ENCODE assay signal across 8 cellular contexts in the genomic region with DNA sequence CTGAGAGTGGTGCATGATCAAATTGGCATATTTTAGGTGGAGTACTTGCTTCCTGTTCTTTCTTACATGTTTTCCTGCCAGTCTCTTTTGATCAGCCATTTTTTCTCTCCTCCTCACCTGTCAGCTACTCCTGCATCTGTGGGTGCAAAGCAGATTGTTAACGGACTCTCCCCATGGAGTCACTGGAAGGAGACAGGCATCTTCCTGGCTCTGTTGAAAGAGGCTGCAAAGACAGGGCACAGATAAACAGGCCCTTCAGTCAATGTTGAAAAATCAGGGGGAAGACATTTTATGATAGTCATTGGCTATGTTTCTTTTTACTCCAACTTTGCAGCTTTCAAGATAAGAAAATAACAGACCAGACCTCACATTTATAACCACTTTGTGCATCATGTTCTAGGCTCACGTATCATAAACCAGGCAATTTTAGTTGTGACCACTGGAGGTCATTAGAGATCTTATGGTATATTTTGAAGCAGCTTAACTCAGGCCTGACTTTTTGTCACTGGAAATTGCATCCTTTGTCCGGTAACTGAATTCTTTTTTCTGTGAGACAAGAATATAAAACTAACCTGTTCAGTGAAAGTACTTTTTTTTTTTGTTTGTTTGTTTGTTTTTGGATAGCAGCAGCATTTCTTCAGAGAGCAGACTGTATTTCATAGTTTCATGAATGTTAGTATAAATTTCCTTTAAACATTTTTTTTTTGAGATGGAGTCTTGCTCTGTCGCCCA. TPM values are rescaled to one million over a fixed set of nuclear protein-coding genes. Genes with fewer than 3 reads are reported as not detected.
DNase-seq lines count a peak whose midpoint lies in the region; ATAC-seq and TF ChIP-seq lines count a peak whose summit lies in the region.

No MANE protein-coding gene starts in this region.

- ATAC-seq in GM18909 (IDR thresholded peaks at IDR 0.05; ENCODE audit: poor library complexity, unreplicated experiment), result peak; percentile 64
- peak; percentile 61 for ATAC-seq in HG03159 (IDR thresholded peaks at IDR 0.05; ENCODE audit: unreplicated experiment)
- peak; percentile 61 for ATAC-seq in activated CD8-positive, alpha-beta T cell treated with anti-CD3 and anti-CD28 coated beads for 36 hours

- no peaks in the 10 kb centered on the region for H3K27me3 Mint-ChIP-seq in Caco-2 (ENCODE audit: insufficient read depth, unreplicated experiment)
- peaks cover 4% of the 10 kb centered on the region for H3K27me3 Mint-ChIP-seq in activated CD8-positive, alpha-beta T cell treated with anti-CD3 and anti-CD28 coated beads for 36 hours
- H3K27me3 Mint-ChIP-seq in glutamatergic neuron (ENCODE audit: unreplicated experiment), result peaks cover 8% of the 10 kb centered on the region

- H3K4me1 ChIP-seq in Caco-2, result peaks cover 36% of the 10 kb centered on the region

- peaks cover 5% of the 10 kb centered on the region for H3K36me3 Mint-ChIP-seq in Caco-2 (ENCODE audit: insufficient read depth, unreplicated experiment)
- no peaks in the 10 kb centered on the region for H3K36me3 Mint-ChIP-seq in activated CD8-positive, alpha-beta T cell treated with anti-CD3 and anti-CD28 coated beads for 36 hours (ENCODE audit: low read depth)
- no peaks in the 10 kb centered on the region for H3K36me3 Mint-ChIP-seq in glutamatergic neuron (ENCODE audit: unreplicated experiment)

- H3K27ac Mint-ChIP-seq in Caco-2 (ENCODE audit: unreplicated experiment), result no peak overlapping the region
- peak overlapping the region; percentile 83 for H3K27ac Mint-ChIP-seq in activated CD8-positive, alpha-beta T cell treated with anti-CD3 and anti-CD28 coated beads for 36 hours
- H3K27ac Mint-ChIP-seq in glutamatergic neuron (ENCODE audit: unreplicated experiment), result peak overlapping the region; percentile 96

- CTCF ChIA-PET in Caco-2 (lab: Charles Lee), result interaction anchor here (0.6 to 1.2 kb wide), 5 partner anchors 103 to 403 kb away, joined by 3 to 6 read pairs (median 4); no protein-coding TSS in a partner anchor
- CTCF ChIA-PET in activated CD8-positive, alpha-beta T cell treated with anti-CD3 and anti-CD28 coated beads for 36 hours (lab: Charles Lee), result interaction anchor here (0.7 to 3.7 kb wide), 31 partner anchors 9 to 558 kb away, joined by 3 to 21 read pairs (median 4); partner anchors contain the start of gene CITED2

- H3K4me3 Mint-ChIP-seq in Caco-2 (ENCODE audit: unreplicated experiment) (no peak overlapping the region), glutamatergic neuron (ENCODE audit: unreplicated experiment) (peak overlapping the region; percentile 79)
- no peak overlapping the region for H3K4me3 Mint-ChIP-seq in activated CD8-positive, alpha-beta T cell treated with anti-CD3 and anti-CD28 coated beads for 36 hours

- H3K4me3 ChIP-seq in Caco-2 (ENCODE audit: low read depth, low read length), result no peak overlapping the region

- H3K4me1 Mint-ChIP-seq in Caco-2 (ENCODE audit: low read depth, unreplicated experiment), result peaks cover 42% of the 10 kb centered on the region
- peaks cover 29% of the 10 kb centered on the region for H3K4me1 Mint-ChIP-seq in activated CD8-positive, alpha-beta T cell treated with anti-CD3 and anti-CD28 coated beads for 36 hours (ENCODE audit: low read depth)
- peaks cover 44% of the 10 kb centered on the region for H3K4me1 Mint-ChIP-seq in glutamatergic neuron (ENCODE audit: low read depth, unreplicated experiment)

- DNase-seq in Caco-2, result peak in 1 of 2 experiments; percentile 45
- peak; percentile 33 for DNase-seq in NCI-H2227 treated with DMSO at 0.1 percent for 48 hours (lab: John Stamatoyannopoulos, UW)
- DNase-seq in activated CD8-positive, alpha-beta T cell treated with anti-CD3 and anti-CD28 coated beads for 36 hours, result no peak
- no peak for DNase-seq in glutamatergic neuron
- DNase-seq in retina, result peak; percentile 54
- no peak for DNase-seq in activated naive CD4-positive, alpha-beta T cell treated with anti-CD3 and anti-CD28 coated beads, Interleukin-2, amount 50 U/mL, for 16 hours

- H3K36me3 ChIP-seq in Caco-2 (ENCODE audit: control insufficient read depth, insufficient read depth, low read length), result no peaks in the 10 kb centered on the region

- H3K9me3 Mint-ChIP-seq in Caco-2 (ENCODE audit: unreplicated experiment), result no peaks in the 10 kb centered on the region
- no peaks in the 10 kb centered on the region for H3K9me3 Mint-ChIP-seq in activated CD8-positive, alpha-beta T cell treated with anti-CD3 and anti-CD28 coated beads for 36 hours
- peaks cover 9% of the 10 kb centered on the region for H3K9me3 Mint-ChIP-seq in glutamatergic neuron (ENCODE audit: unreplicated experiment)

- POLR2A ChIA-PET in Caco-2 (lab: Charles Lee), result interaction anchor here (0.7 kb wide), 1 partner anchor 335 kb away, joined by 4 read pairs; no protein-coding TSS in a partner anchor
- POLR2A ChIA-PET in activated CD8-positive, alpha-beta T cell treated with anti-CD3 and anti-CD28 coated beads for 36 hours (lab: Charles Lee), result interaction anchor here (0.7 kb wide), 1 partner anchor 64 kb away, joined by 3 read pairs; no protein-coding TSS in a partner anchor

- TF ChIP-seq CTCF in Caco-2 (IDR thresholded peaks at IDR 0.05; ENCODE audit: insufficient read depth in 1 of 2, low read depth in 1 of 2, low read length in 1 of 2, severe bottlenecking in 1 of 2, unreplicated experiment in 1 of 2) (peak; percentile 65 to 66), glutamatergic neuron (IDR thresholded peaks at IDR 0.05; ENCODE audit: partially characterized antibody, unreplicated experiment) (peak; percentile 72)
- TF ChIP-seq CTCF in activated CD8-positive, alpha-beta T cell treated with anti-CD3 and anti-CD28 coated beads for 36 hours (IDR thresholded peaks at IDR 0.05), result peak; percentile 75

- no TSS peak for BruUV-seq in Caco-2 (replicated peaks; lab: Mats Ljungman, UMichigan)

- intact Hi-C loops in Caco-2 (cut with micrococcal nuclease; ENCODE audit: unreplicated experiment), result loop anchor here (1.0 to 10.0 kb wide), 6 partner anchors 71 to 548 kb away; no protein-coding TSS in a partner anchor
- intact Hi-C loops in activated CD8-positive, alpha-beta T cell treated with anti-CD3 and anti-CD28 coated beads for 36 hours (cut with micrococcal nuclease), result loop anchor here (1.0 to 10.0 kb wide), 3 partner anchors 171 to 548 kb away; partner anchors contain the start of gene REPS1

- H3K27me3 ChIP-seq in Caco-2 (replicated peaks; ENCODE audit: control insufficient read depth, insufficient read depth, low read length), result no peaks in the 10 kb centered on the region

- no peaks in the 10 kb centered on the region for H3K9me3 ChIP-seq in Caco-2

RNA-seq across cellular contexts. Expression of gene ECT2L, which starts 20.1 kb away (rescaled TPM):
- total RNA-seq in Caco-2 (2022) (not detected in 2 replicates), glutamatergic neuron (ENCODE audit: unreplicated experiment) (2.7 TPM)
- total RNA-seq in activated CD8-positive, alpha-beta T cell treated with anti-CD3 and anti-CD28 coated beads for 36 hours, result not detected

RNA-seq across cellular contexts. Expression of gene CCDC28A, which starts 42.4 kb away (rescaled TPM):
- total RNA-seq in Caco-2 (2022) (8.9 and 10.8 TPM in 2 replicates), glutamatergic neuron (ENCODE audit: unreplicated experiment) (10.1 TPM)
- 10 to 100 TPM; 15.0 to 15.7 TPM for total RNA-seq in activated CD8-positive, alpha-beta T cell treated with anti-CD3 and anti-CD28 coated beads for 36 hours

Comparison
In these comparisons a context has a peak if more than half of its experiments do, and no peak if none do; other contexts are left out.
1. DNase-seq: peak in NCI-H2227 treated with DMSO at 0.1 percent for 48 hours (single experiment) and retina (single experiment); none in activated CD8-positive, alpha-beta T cell treated with anti-CD3 and anti-CD28 coated beads for 36 hours (single experiment), glutamatergic neuron (single experiment) and activated naive CD4-positive, alpha-beta T cell treated with anti-CD3 and anti-CD28 coated beads, Interleukin-2, amount 50 U/mL, for 16 hours (single experiment).
2. Peak in every context shown above with its lines, with median percentiles within 50 percentile points of each other: CTCF ChIP-seq and ATAC-seq.